10 cellular contexts compared by ENCODE assay signal in genomic region chr5:139904566-139905400, GRCh38.
DNase-seq lines count a peak whose midpoint lies in the region; ATAC-seq and TF ChIP-seq lines count a peak whose summit lies in the region.
"Had no signal": no experiment of that assay in that cellular context is flagged by ENCODE, and none has a peak within 500 bp of the region (broad histone marks: within the 10 kb centered on the region; RNA-seq: fewer than 3 reads in every experiment).

No MANE protein-coding gene starts in this region.

- H3K36me3 Mint-ChIP-seq in CD8-positive, alpha-beta memory T cell, result no peaks in the 10 kb centered on the region
- H3K36me3 Mint-ChIP-seq in CD4-positive, alpha-beta T cell (ENCODE audit: low read depth), result no peaks in the 10 kb centered on the region
- H3K36me3 Mint-ChIP-seq: naive thymus-derived CD4-positive, alpha-beta T cell had no signal

- H3K27ac Mint-ChIP-seq in CD8-positive, alpha-beta memory T cell, result no peak overlapping the region
- H3K27ac Mint-ChIP-seq in CD4-positive, alpha-beta T cell, result no peak overlapping the region
- H3K27ac Mint-ChIP-seq: naive thymus-derived CD4-positive, alpha-beta T cell had no signal

- in situ Hi-C loops in astrocyte of the spinal cord (cut with HindIII; ENCODE audit: low sequenced_read_pairs), result no loop called here

- no peak for ATAC-seq in HG03457 (IDR thresholded peaks at IDR 0.05; ENCODE audit: unreplicated experiment)
- ATAC-seq in GM19463 (IDR thresholded peaks at IDR 0.05; ENCODE audit: unreplicated experiment), result no peak
- no peak for ATAC-seq in CD4-positive, alpha-beta T cell (ENCODE audit: poor library complexity)

- intact Hi-C loops in CD4-positive, alpha-beta T cell (cut with DNase I, micrococcal nuclease), result no loop called here

- peaks cover 31 to 33% of the 10 kb centered on the region in 2 donors for H3K27me3 Mint-ChIP-seq in CD8-positive, alpha-beta memory T cell
- H3K27me3 Mint-ChIP-seq in CD4-positive, alpha-beta T cell, result peaks cover 34% of the 10 kb centered on the region

- H3K4me1 Mint-ChIP-seq in CD8-positive, alpha-beta memory T cell, result peaks cover 7 to 11% (median 10%) of the 10 kb centered on the region in 3 donors
- peaks cover 5% of the 10 kb centered on the region for H3K4me1 Mint-ChIP-seq in CD4-positive, alpha-beta T cell (ENCODE audit: low read depth)

- TF ChIP-seq CTCF in HEK293 (tag by site-specific recombination; IDR thresholded peaks at IDR 0.05) (no peak; the same call in 1 of the 2 replicates), astrocyte of the spinal cord (IDR thresholded peaks at IDR 0.05; ENCODE audit: low read depth, low read length) (no peak)
- TF ChIP-seq CTCF in CD4-positive, alpha-beta T cell (IDR thresholded peaks at IDR 0.05), result no peak

- H3K27ac ChIP-seq in HEK293 (ENCODE audit: extremely low read depth, low read depth, low read length), result no peak overlapping the region
- peak overlapping the region; percentile 39 for H3K27ac ChIP-seq in layer of hippocampus (ENCODE audit: low read depth, low read length)
- H3K27ac ChIP-seq in CD8-positive, alpha-beta memory T cell (ENCODE audit: low read depth, low read length), result no peak overlapping the region
- H3K27ac ChIP-seq in CD4-positive, alpha-beta T cell (ENCODE audit: low read depth, low read length), result no peak overlapping the region

- H3K4me3 Mint-ChIP-seq in CD8-positive, alpha-beta memory T cell, result peak overlapping the region in 3 of 7 donors; percentile 17 to 56 (median 38)
- no peak overlapping the region for H3K4me3 Mint-ChIP-seq in CD4-positive, alpha-beta T cell

- POLR2A ChIA-PET in HEK293 (lab: Yijun Ruan, JAX), result interaction anchor here (0.7 kb wide), 1 partner anchor 46 kb away, joined by 5 read pairs; no protein-coding TSS in a partner anchor
- POLR2A ChIA-PET in CD8-positive, alpha-beta memory T cell (lab: Charles Lee), result no interaction called here
- POLR2A ChIA-PET in CD4-positive, alpha-beta T cell (lab: Charles Lee), result no interaction called here

- DNase-seq in astrocyte of the spinal cord (ENCODE audit: low read depth, low spot score), result peak; percentile 4
- DNase-seq in superior temporal gyrus (ENCODE audit: extremely low spot score), result peak; percentile 28
- no peak for DNase-seq in CD8-positive, alpha-beta memory T cell
- DNase-seq in CD4-positive, alpha-beta T cell, result no peak
- DNase-seq: amniotic stem cell; naive thymus-derived CD4-positive, alpha-beta T cell had no signal

- no peaks in the 10 kb centered on the region for H3K9me3 ChIP-seq in HEK293 (ENCODE audit: control insufficient read depth, insufficient read depth, low read depth, low read length)
- no peaks in the 10 kb centered on the region for H3K9me3 ChIP-seq in CD8-positive, alpha-beta memory T cell (ENCODE audit: low read length)
- no peaks in the 10 kb centered on the region for H3K9me3 ChIP-seq in CD4-positive, alpha-beta T cell (ENCODE audit: control insufficient read depth, low read length)

- H3K4me3 ChIP-seq in HEK293 (ENCODE audit: low read depth, low read length), result peak overlapping the region; percentile 43
- no peak overlapping the region for H3K4me3 ChIP-seq in astrocyte of the spinal cord (ENCODE audit: low read depth, low read length)
- no peak overlapping the region for H3K4me3 ChIP-seq in CD8-positive, alpha-beta memory T cell (ENCODE audit: low read length)

- CTCF ChIA-PET in HEK293 (lab: Yijun Ruan, JAX), result interaction anchor here (1.0 kb wide), 1 partner anchor 64 kb away, joined by 5 read pairs; no protein-coding TSS in a partner anchor
- CTCF ChIA-PET in CD8-positive, alpha-beta memory T cell (lab: Charles Lee), result no interaction called here
- CTCF ChIA-PET in CD4-positive, alpha-beta T cell (lab: Charles Lee), result no interaction called here

- H3K36me3 ChIP-seq in HEK293 (ENCODE audit: control insufficient read depth in 2 of 2, insufficient read depth in 1 of 2, low read length in 2 of 2), result no peaks in the 10 kb centered on the region
- no peaks in the 10 kb centered on the region for H3K36me3 ChIP-seq in CD8-positive, alpha-beta memory T cell (ENCODE audit: insufficient read depth, low read length)

- H3K27me3 ChIP-seq in layer of hippocampus (ENCODE audit: control insufficient read depth, insufficient read depth, low read length), result no peaks in the 10 kb centered on the region
- H3K27me3 ChIP-seq in CD8-positive, alpha-beta memory T cell (ENCODE audit: insufficient read depth, low read length, poor library complexity, severe bottlenecking), result peaks cover 24% of the 10 kb centered on the region
- H3K27me3 ChIP-seq in CD4-positive, alpha-beta T cell (ENCODE audit: control insufficient read depth, insufficient read depth, low read length), result peaks cover 49% of the 10 kb centered on the region

- peaks cover 7% of the 10 kb centered on the region; the same call in 1 of the 2 replicates for H3K4me1 ChIP-seq in HEK293 (ENCODE audit: control insufficient read depth, insufficient read depth, low read length)
- peaks cover 5% of the 10 kb centered on the region for H3K4me1 ChIP-seq in CD8-positive, alpha-beta memory T cell (ENCODE audit: insufficient read depth, low read length)

- no peaks in the 10 kb centered on the region for H3K9me3 Mint-ChIP-seq in CD8-positive, alpha-beta memory T cell
- no peaks in the 10 kb centered on the region for H3K9me3 Mint-ChIP-seq in CD4-positive, alpha-beta T cell
- H3K9me3 Mint-ChIP-seq: naive thymus-derived CD4-positive, alpha-beta T cell had no signal

TF ChIP-seq in HEK293, 187 proteins besides CTCF, POLR2A, EP300 and RAD21 (continues in another document):
- TF ChIP-seq ZNF747 (tag by site-specific recombination; IDR thresholded peaks at IDR 0.05) (no peak), ZIC2 (tag by site-specific recombination; IDR thresholded peaks at IDR 0.05) (peak; percentile 98), GLI2 (tag by site-specific recombination; IDR thresholded peaks at IDR 0.05; ENCODE audit: borderline replicate concordance, low read depth) (no peak), ZNF398 (tag by site-specific recombination; IDR thresholded peaks at IDR 0.05) (peak; percentile 97), ZBTB17 (tag by site-specific recombination; IDR thresholded peaks at IDR 0.05) (peak; percentile 58), HOXC10 (CRISPR knock-in tag; IDR thresholded peaks at IDR 0.05) (no peak), PRDM4 (tag by site-specific recombination; IDR thresholded peaks at IDR 0.05) (no peak), SP7 (tag by site-specific recombination; IDR thresholded peaks at IDR 0.05) (peak; percentile 10; the same call in 1 of the 2 replicates), ZNF549 (tag by site-specific recombination; IDR thresholded peaks at IDR 0.05) (no peak), KLF1 (tag by site-specific recombination; IDR thresholded peaks at IDR 0.05) (peak; percentile 86; the same call in 1 of the 2 replicates), ZNF623 (tag by site-specific recombination; IDR thresholded peaks at IDR 0.05) (no peak), ZNF501 (tag by site-specific recombination; IDR thresholded peaks at IDR 0.05) (0 out of 2 replicates have a peak, but pooled peaks have one; percentile 3), ZNF777 (tag by site-specific recombination; IDR thresholded peaks at IDR 0.05; ENCODE audit: borderline replicate concordance) (0 out of 2 replicates have a peak, but pooled peaks have one; percentile 7), ZNF24 (tag by site-specific recombination; IDR thresholded peaks at IDR 0.05) (0 out of 2 replicates have a peak, but pooled peaks have one; percentile 11), ZNF335 (tag by site-specific recombination; conservative IDR thresholded peaks at IDR 0.05) (peak; percentile 99), EGR2 (tag by site-specific recombination; IDR thresholded peaks at IDR 0.05; ENCODE audit: low read depth) (no peak; the same call in 1 of the 2 replicates), ZNF571 (tag by site-specific recombination; IDR thresholded peaks at IDR 0.05) (no peak)

Comparison
In these comparisons a context has a peak if more than half of its experiments do, and no peak if none do; other contexts are left out.
1. DNase-seq: peak in astrocyte of the spinal cord (single experiment) and superior temporal gyrus (single experiment); none in CD8-positive, alpha-beta memory T cell (0 of 5) and CD4-positive, alpha-beta T cell (0 of 10).